15 cellular contexts compared by ENCODE assay signal in the genomic region with DNA sequence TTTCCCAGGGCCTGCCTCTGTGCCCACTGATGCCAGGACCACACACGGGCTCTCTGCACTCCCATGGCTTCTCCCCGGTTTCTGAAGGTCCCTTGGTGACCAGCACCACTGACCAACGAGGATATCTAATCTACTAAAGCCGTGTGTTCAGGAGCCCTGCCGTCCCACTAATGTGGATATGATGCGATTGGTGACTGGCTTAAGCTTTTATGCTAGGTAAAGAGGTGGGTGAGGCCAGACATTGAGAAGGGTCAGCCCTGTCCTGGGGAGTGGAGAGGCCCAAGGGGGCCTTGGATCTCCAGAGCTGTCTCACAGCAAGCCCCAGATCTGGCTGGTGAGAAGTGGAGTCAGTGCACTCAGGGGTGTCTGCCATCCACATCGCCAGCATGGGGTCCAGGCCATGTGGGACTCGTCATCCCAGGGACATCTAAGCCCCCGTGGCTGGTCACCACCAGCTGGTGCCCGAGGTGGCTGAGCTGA.
"Had no signal": no experiment of that assay in that cellular context is flagged by ENCODE, and none has a peak within 500 bp of the region (broad histone marks: within the 10 kb centered on the region; RNA-seq: fewer than 3 reads in every experiment).

No MANE protein-coding gene starts in this region.

- H3K9me3 ChIP-seq: body of pancreas, esophagus squamous epithelium, testis had no signal

- H3K4me1 ChIP-seq: body of pancreas, testis had no signal

- DNase-seq: activated CD4-positive, alpha-beta memory T cell treated with anti-CD3 and anti-CD28 coated beads for 36 hours; activated CD4-positive, alpha-beta T cell treated with anti-CD3 and anti-CD28 coated beads for 36 hours; activated naive CD8-positive, alpha-beta T cell treated with anti-CD3 and anti-CD28 coated beads for 36 hours; activated T-cell treated with anti-CD3 and anti-CD28 coated beads, Interleukin-2, amount 50 U/mL, for 72 hours; amygdala; central memory CD4-positive, alpha-beta T cell; esophagus squamous epithelium; retina; stimulated activated naive CD8-positive, alpha-beta T cell treated with anti-CD3 and anti-CD28 coated beads, Interleukin-15, Interleukin-2, amounts not matched to agents 100 U/mL and 50 U/mL, for 24 hours; testis had no signal

- H3K36me3 ChIP-seq: esophagus squamous epithelium had no signal

- H3K36me3 Mint-ChIP-seq: activated CD4-positive, alpha-beta memory T cell treated with anti-CD3 and anti-CD28 coated beads for 36 hours; activated naive CD8-positive, alpha-beta T cell treated with anti-CD3 and anti-CD28 coated beads for 36 hours had no signal

- H3K4me1 Mint-ChIP-seq: activated naive CD8-positive, alpha-beta T cell treated with anti-CD3 and anti-CD28 coated beads for 36 hours had no signal

- H3K27ac Mint-ChIP-seq: activated CD4-positive, alpha-beta memory T cell treated with anti-CD3 and anti-CD28 coated beads for 36 hours; activated CD4-positive, alpha-beta T cell treated with anti-CD3 and anti-CD28 coated beads for 36 hours; activated naive CD8-positive, alpha-beta T cell treated with anti-CD3 and anti-CD28 coated beads for 36 hours; activated T-cell treated with anti-CD3 and anti-CD28 coated beads, Interleukin-2, amount 50 U/mL, for 72 hours had no signal

- H3K9me3 Mint-ChIP-seq: activated CD4-positive, alpha-beta memory T cell treated with anti-CD3 and anti-CD28 coated beads for 36 hours; activated naive CD8-positive, alpha-beta T cell treated with anti-CD3 and anti-CD28 coated beads for 36 hours; activated T-cell treated with anti-CD3 and anti-CD28 coated beads, Interleukin-2, amount 50 U/mL, for 72 hours; neural crest cell had no signal

- H3K4me3 Mint-ChIP-seq: activated CD4-positive, alpha-beta memory T cell treated with anti-CD3 and anti-CD28 coated beads for 36 hours; activated CD4-positive, alpha-beta T cell treated with anti-CD3 and anti-CD28 coated beads for 36 hours; activated naive CD8-positive, alpha-beta T cell treated with anti-CD3 and anti-CD28 coated beads for 36 hours; activated T-cell treated with anti-CD3 and anti-CD28 coated beads, Interleukin-2, amount 50 U/mL, for 72 hours; neural crest cell had no signal

- ATAC-seq: activated CD4-positive, alpha-beta T cell treated with anti-CD3 and anti-CD28 coated beads for 36 hours; activated T-cell treated with anti-CD3 and anti-CD28 coated beads, Interleukin-2, amount 50 U/mL, for 72 hours; body of pancreas; stimulated activated naive CD8-positive, alpha-beta T cell treated with anti-CD3 and anti-CD28 coated beads, Interleukin-15, Interleukin-2, amounts not matched to agents 100 U/mL and 50 U/mL, for 24 hours had no signal

- H3K27me3 ChIP-seq: body of pancreas, testis had no signal

- H3K4me3 ChIP-seq: body of pancreas, coronary artery, esophagus squamous epithelium, skin epidermis, testis had no signal

- H3K27ac ChIP-seq: body of pancreas, coronary artery, esophagus squamous epithelium, skin epidermis, testis, VCaP had no signal
